In genomic region chr10:104069610-104070009, GRCh38 we compare ENCODE assay signal across 21 cellular contexts. TPM values are rescaled to one million over a fixed set of nuclear protein-coding genes. Genes with fewer than 3 reads are reported as not detected.
DNase-seq lines count a peak whose midpoint lies in the region; ATAC-seq and TF ChIP-seq lines count a peak whose summit lies in the region.
"Had no signal": no experiment of that assay in that cellular context is flagged by ENCODE, and none has a peak within 500 bp of the region (broad histone marks: within the 10 kb centered on the region; RNA-seq: fewer than 3 reads in every experiment).

No MANE protein-coding gene starts in this region.

- no peak for ATAC-seq in stimulated activated naive CD8-positive, alpha-beta T cell treated with anti-CD3 and anti-CD28 coated beads, Interleukin-15, Interleukin-2, amounts not matched to agents 100 U/mL and 50 U/mL, for 24 hours
- ATAC-seq in mucosa of descending colon (peak; percentile 82), PC-3 (no peak)
- ATAC-seq: SK-N-SH treated with all-trans-retinoic acid at 6 μM for 48 hours had no signal

- peaks cover 5% of the 10 kb centered on the region for H3K4me1 ChIP-seq in mucosa of descending colon (ENCODE audit: low read depth)
- H3K4me1 ChIP-seq in PC-3 (ENCODE audit: insufficient read depth, low read length) = no peaks in the 10 kb centered on the region
- H3K4me1 ChIP-seq: Peyer's patch had no signal

- no peaks in the 10 kb centered on the region for H3K79me2 ChIP-seq in PC-3 (ENCODE audit: low read length)

- POLR2A ChIA-PET in PC-3 (lab: Charles Lee; ENCODE audit: unreplicated experiment) = no interaction called here

- H3K4me2 ChIP-seq in PC-3 (ENCODE audit: low read length) = no peak overlapping the region
- H3K4me2 ChIP-seq: KMS-11 had no signal

- H3K27ac ChIP-seq in PC-3 (ENCODE audit: low read length) = no peak overlapping the region
- H3K27ac ChIP-seq: C4-2B, KMS-11 had no signal

- H3K9me3 ChIP-seq in mucosa of descending colon (no peaks in the 10 kb centered on the region), PC-3 (ENCODE audit: low read length) (no peaks in the 10 kb centered on the region)
- H3K9me3 ChIP-seq: HAP-1, Peyer's patch had no signal

- H3K9me3 Mint-ChIP-seq in stimulated activated naive CD8-positive, alpha-beta T cell treated with anti-CD3 and anti-CD28 coated beads, Interleukin-15, Interleukin-2, amounts not matched to agents 100 ng/mL and 50 ng/mL, for 24 hours = no peaks in the 10 kb centered on the region

- no peaks in the 10 kb centered on the region for H3F3A ChIP-seq in PC-3 (ENCODE audit: low read length, unreplicated experiment)

- H3K9ac ChIP-seq in PC-3 (ENCODE audit: low read length) = no peak overlapping the region
- H3K9ac ChIP-seq: KMS-11 had no signal

- DNase-seq in stimulated activated naive CD8-positive, alpha-beta T cell treated with anti-CD3 and anti-CD28 coated beads, Interleukin-15, Interleukin-2, amounts not matched to agents 100 U/mL and 50 U/mL, for 24 hours = no peak
- DNase-seq in NCI-H524 (lab: John Stamatoyannopoulos, UW) = peak; percentile 75 to 90
- peak in 1 of 3 donors; percentile 54 for DNase-seq in mucosa of descending colon
- no peak for DNase-seq in PC-3
- DNase-seq in GM10266 (ENCODE audit: extremely low spot score) = no peak
- DNase-seq in NCI-H128 (lab: John Stamatoyannopoulos, UW; ENCODE audit: unreplicated experiment) = no peak
- DNase-seq: 8988T; EL; GF-D8; NCI-H1105; NCI-H2081; NCI-H2227 treated with DMSO at 0.1 percent for 48 hours; NCI-H510A; NCI-H774; NK-92 treated with Interleukin-12 subunit alpha and Interleukin-12 subunit beta, amount 100 ng/mL, for 24 hours had no signal

- no peak overlapping the region for H2AFZ ChIP-seq in PC-3 (ENCODE audit: low read length)

- H3K36me3 ChIP-seq in mucosa of descending colon (ENCODE audit: low read depth) (no peaks in the 10 kb centered on the region), PC-3 (ENCODE audit: low read depth, low read length) (no peaks in the 10 kb centered on the region)
- H3K36me3 ChIP-seq: HAP-1 had no signal

- H3K4me3 ChIP-seq in mucosa of descending colon (no peak overlapping the region), PC-3 (ENCODE audit: low read length) (no peak overlapping the region)
- H3K4me3 ChIP-seq: HAP-1, Peyer's patch had no signal

- CTCF ChIA-PET in PC-3 (lab: Charles Lee) = no interaction called here

- no peaks in the 10 kb centered on the region for H3K27me3 ChIP-seq in PC-3 (ENCODE audit: low read length)
- H3K27me3 ChIP-seq: Peyer's patch had no signal

- H4K20me1 ChIP-seq in PC-3 (ENCODE audit: low read length) = no peaks in the 10 kb centered on the region

- no peaks in the 10 kb centered on the region for H3K36me3 Mint-ChIP-seq in stimulated activated naive CD8-positive, alpha-beta T cell treated with anti-CD3 and anti-CD28 coated beads, Interleukin-15, Interleukin-2, amounts not matched to agents 100 ng/mL and 50 ng/mL, for 24 hours (ENCODE audit: low read depth)

- intact Hi-C loops in mucosa of descending colon (cut with DNase I, micrococcal nuclease) (no loop called here), PC-3 (cut with micrococcal nuclease) (no loop called here)

- H3K27ac Mint-ChIP-seq in stimulated activated naive CD8-positive, alpha-beta T cell treated with anti-CD3 and anti-CD28 coated beads, Interleukin-15, Interleukin-2, amounts not matched to agents 100 ng/mL and 50 ng/mL, for 24 hours = peak overlapping the region; percentile 12

- no peaks in the 10 kb centered on the region for H3K27me3 Mint-ChIP-seq in stimulated activated naive CD8-positive, alpha-beta T cell treated with anti-CD3 and anti-CD28 coated beads, Interleukin-15, Interleukin-2, amounts not matched to agents 100 ng/mL and 50 ng/mL, for 24 hours

- no peak overlapping the region for H3K4me3 Mint-ChIP-seq in stimulated activated naive CD8-positive, alpha-beta T cell treated with anti-CD3 and anti-CD28 coated beads, Interleukin-15, Interleukin-2, amounts not matched to agents 100 ng/mL and 50 ng/mL, for 24 hours

- BruUV-seq in PC-3 (replicated peaks; lab: Mats Ljungman, UMichigan) = no TSS peak

- no peaks in the 10 kb centered on the region for H3K9me2 ChIP-seq in PC-3 (replicated peaks; ENCODE audit: low read length)

- H3K4me1 Mint-ChIP-seq in stimulated activated naive CD8-positive, alpha-beta T cell treated with anti-CD3 and anti-CD28 coated beads, Interleukin-15, Interleukin-2, amounts not matched to agents 100 ng/mL and 50 ng/mL, for 24 hours (ENCODE audit: low read depth) = no peaks in the 10 kb centered on the region

- no peak for TF ChIP-seq CTCF in mucosa of descending colon (IDR thresholded peaks at IDR 0.05)
- no peak for TF ChIP-seq CTCF in PC-3 (conservative IDR thresholded peaks at IDR 0.05; ENCODE audit: low read depth, low read length)
- TF ChIP-seq CTCF in GM10266 (IDR thresholded peaks at IDR 0.05; ENCODE audit: control insufficient read depth, insufficient read depth, low read depth, missing control alignments) = no peak

RNA-seq across cellular contexts. Expression of gene COL17A1, which starts 16.1 kb away (rescaled TPM):
- total RNA-seq in mucosa of descending colon = 100 to 1,000 TPM in 2 of 3 donors, 10 to 100 TPM in 1; 95.1 to 284 (median 119) TPM
- total RNA-seq in PC-3 (2014; rRNA removed) = 1.2 and 1.6 TPM in 2 replicates

RNA-seq across cellular contexts. Expression of gene SFR1, which starts 52.4 kb away (rescaled TPM):
- total RNA-seq in mucosa of descending colon (1 to 10 TPM; 5.7 to 8.6 (median 5.8) TPM), PC-3 (2014; rRNA removed) (2.9 and 4.7 TPM in 2 replicates)

Comparison
In these comparisons a context has a peak if more than half of its experiments do, and no peak if none do; other contexts are left out.
1. DNase-seq: peak in NCI-H524 (2 of 2); none in stimulated activated naive CD8-positive, alpha-beta T cell treated with anti-CD3 and anti-CD28 coated beads, Interleukin-15, Interleukin-2, amounts not matched to agents 100 U/mL and 50 U/mL, for 24 hours (single experiment), PC-3 (single experiment), GM10266 (single experiment) and NCI-H128 (single experiment).
2. RNA of gene COL17A1, which starts 16.1 kb away (total RNA-seq): 95.1 to 284 TPM in mucosa of descending colon; 1.2 to 1.6 TPM in PC-3; every median in the first group is over 10 times any median in the second.